ENCODE assay signal across 8 cellular contexts in the genomic region with DNA sequence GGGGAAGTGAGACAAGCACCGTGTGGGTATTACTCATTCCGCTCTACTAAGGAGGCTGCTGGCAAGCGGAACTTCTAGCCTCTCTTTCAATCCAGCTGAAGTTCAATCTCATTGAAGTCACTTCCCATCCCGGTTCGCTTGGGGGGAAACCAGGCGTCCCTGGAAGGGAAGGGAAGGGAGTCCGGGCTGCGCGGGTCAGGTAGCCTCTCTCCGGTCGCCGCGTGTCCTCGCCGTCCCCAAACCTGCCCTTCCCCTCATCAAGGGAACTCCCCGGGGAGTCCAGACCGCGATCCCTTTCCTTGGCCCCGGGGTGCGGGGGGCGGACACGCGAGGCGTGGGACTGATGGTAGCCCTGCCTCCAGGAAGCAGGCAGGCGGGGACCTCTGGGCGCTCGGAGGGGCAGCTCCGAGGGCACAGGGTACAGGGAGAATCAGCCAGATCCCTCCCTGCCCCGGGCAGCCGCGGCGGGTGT. TPM values are rescaled to one million over a fixed set of nuclear protein-coding genes. Genes with fewer than 3 reads are reported as not detected.
A peak's percentile ranks its signal among the peaks of the same experiment; 100 is the strongest.
DNase-seq lines count a peak whose midpoint lies in the region; ATAC-seq, FAIRE-seq and TF ChIP-seq lines count a peak whose summit lies in the region.

No MANE protein-coding gene starts in this region.

- ATAC-seq in GM18909 (IDR thresholded peaks at IDR 0.05; ENCODE audit: poor library complexity, unreplicated experiment) (peak; percentile 75), HG03108 (IDR thresholded peaks at IDR 0.05; ENCODE audit: unreplicated experiment) (peak; percentile 64)

- DNase-seq in BE2C (peak; percentile 41), activated gamma-delta T cell (lab: John Stamatoyannopoulos, UW) (peak; percentile 68), frontal cortex (ENCODE audit: low spot score in 2 of 2) (peak; percentile 48 to 63), occipital lobe (lab: John Stamatoyannopoulos, UW) (peak; percentile 37), ureter (ENCODE audit: low spot score) (peak; percentile 55)

- H3K36me3 ChIP-seq in BE2C = peaks cover 2% of the 10 kb centered on the region

- H3K4me3 ChIP-seq in BE2C (ENCODE audit: low read depth, low read length) = peak overlapping the region; percentile 87

- no peaks in the 10 kb centered on the region; the same call in 1 of the 2 replicates for H3K4me1 ChIP-seq in BE2C

- no peaks in the 10 kb centered on the region for H3K27me3 ChIP-seq in BE2C

- no peak for TF ChIP-seq CTCF in BE2C (IDR thresholded peaks at IDR 0.05; ENCODE audit: low read depth, low read length)

- no peak for FAIRE-seq in frontal cortex (lab: Jason Lieb, UNC)

- no peaks in the 10 kb centered on the region for H3K9me3 ChIP-seq in BE2C

TF ChIP-seq in PFSK-1, 5 proteins besides CTCF, POLR2A, EP300 and RAD21:
- TF ChIP-seq FOXP2 (optimal IDR thresholded peaks at IDR 0.05; ENCODE audit: borderline replicate concordance, extremely low read depth, extremely low read length, insufficient read depth) (no peak), POLR2AphosphoS5 (IDR thresholded peaks at IDR 0.05; ENCODE audit: low read depth, low read length) (no peak), SIN3A (IDR thresholded peaks at IDR 0.05; ENCODE audit: borderline replicate concordance, insufficient read depth, low read length) (0 out of 2 replicates have a peak, but pooled peaks have one; percentile 13)

RNA-seq across cellular contexts. Expression of a gene that starts 0.6 kb away (rescaled TPM):
- 38.1 TPM for polyA plus RNA-seq in BE2C (2012; ENCODE audit: insufficient read depth, insufficient read length, low read depth)
- polyA plus RNA-seq in PFSK-1 (2012; ENCODE audit: insufficient read length, low read depth) = 26.3 TPM
- total RNA-seq in frontal cortex (41.6 TPM), occipital lobe (76.9 TPM), ureter (58.3 TPM)

Comparison
In these comparisons a context has a peak if more than half of its experiments do, and no peak if none do; other contexts are left out.
1. Peak in every context shown above with its lines: DNase-seq, ATAC-seq and H3K4me3 ChIP-seq.